Comparison of ENCODE assay signal across 12 cellular contexts in genomic region chr7:130874071-130874915, GRCh38.
DNase-seq lines count a peak whose midpoint lies in the region; ATAC-seq and TF ChIP-seq lines count a peak whose summit lies in the region.
"Had no signal": no experiment of that assay in that cellular context is flagged by ENCODE, and none has a peak within 500 bp of the region (broad histone marks: within the 10 kb centered on the region; RNA-seq: fewer than 3 reads in every experiment).

No MANE protein-coding gene starts in this region.

- no peak for DNase-seq in activated CD4-positive, alpha-beta T cell treated with anti-CD3 and anti-CD28 coated beads for 36 hours
- no peak for DNase-seq in activated CD4-positive, alpha-beta T cell treated with anti-CD3 and anti-CD28 coated beads, Interleukin-2, amount 50 U/mL, for 1 hour
- DNase-seq in HFFc6 (no peak), breast epithelium (ENCODE audit: low spot score in 2 of 2) (no peak), psoas muscle (no peak), DMS79 (lab: John Stamatoyannopoulos, UW) (no peak), C1 segment of cervical spinal cord (lab: John Stamatoyannopoulos, UW) (no peak)
- DNase-seq: Karpas-422, NCI-H2081 treated with DMSO at 0.1 percent for 48 hours, T-helper 9 cell, transverse colon had no signal

- H3K9me3 Mint-ChIP-seq in activated CD4-positive, alpha-beta T cell treated with anti-CD3 and anti-CD28 coated beads for 36 hours (ENCODE audit: low read depth): no peaks in the 10 kb centered on the region
- H3K9me3 Mint-ChIP-seq in HFFc6: peaks cover 24% of the 10 kb centered on the region

- H3K4me1 Mint-ChIP-seq in activated CD4-positive, alpha-beta T cell treated with anti-CD3 and anti-CD28 coated beads for 36 hours: peaks cover 41% of the 10 kb centered on the region
- H3K4me1 Mint-ChIP-seq in HFFc6 (ENCODE audit: low read depth): peaks cover 100% of the 10 kb centered on the region

- peak overlapping the region; percentile 80 for H3K27ac Mint-ChIP-seq in activated CD4-positive, alpha-beta T cell treated with anti-CD3 and anti-CD28 coated beads for 36 hours
- peak overlapping the region; percentile 80 for H3K27ac Mint-ChIP-seq in HFFc6

- POLR2A ChIA-PET in activated CD4-positive, alpha-beta T cell treated with anti-CD3 and anti-CD28 coated beads for 36 hours (lab: Charles Lee): no interaction called here

- peak overlapping the region; percentile 11 to 64 for H3K27ac ChIP-seq in breast epithelium
- peak overlapping the region; percentile 48 for H3K27ac ChIP-seq in psoas muscle

- CTCF ChIA-PET in activated CD4-positive, alpha-beta T cell treated with anti-CD3 and anti-CD28 coated beads for 36 hours (lab: Charles Lee): interaction anchor here (0.6 to 2.1 kb wide), 9 partner anchors 8 to 1023 kb away, joined by 3 to 6 read pairs (median 3); no protein-coding TSS in a partner anchor

- H3K4me1 ChIP-seq in breast epithelium: no peaks in the 10 kb centered on the region
- H3K4me1 ChIP-seq in psoas muscle: peaks cover 20% of the 10 kb centered on the region

- TF ChIP-seq CTCF in HFFc6 (IDR thresholded peaks at IDR 0.05): no peak
- no peak for TF ChIP-seq CTCF in breast epithelium (IDR thresholded peaks at IDR 0.05)
- TF ChIP-seq CTCF in psoas muscle (IDR thresholded peaks at IDR 0.05): no peak

- TF ChIP-seq POLR2A in breast epithelium (IDR thresholded peaks at IDR 0.05): no peak

- H3K4me3 Mint-ChIP-seq in activated CD4-positive, alpha-beta T cell treated with anti-CD3 and anti-CD28 coated beads for 36 hours: peak overlapping the region; percentile 11
- peak overlapping the region; percentile 54 for H3K4me3 Mint-ChIP-seq in HFFc6

- ATAC-seq in activated CD4-positive, alpha-beta T cell treated with anti-CD3 and anti-CD28 coated beads for 36 hours: peak; percentile 8
- ATAC-seq in psoas muscle (peak in 3 of 4 donors; percentile 12 to 20 (median 17)), HG03432 (IDR thresholded peaks at IDR 0.05; ENCODE audit: unreplicated experiment) (no peak)

- no peaks in the 10 kb centered on the region for H3K9me3 ChIP-seq in breast epithelium
- H3K9me3 ChIP-seq in psoas muscle: no peaks in the 10 kb centered on the region
- H3K9me3 ChIP-seq: transverse colon had no signal

- intact Hi-C loops in activated CD4-positive, alpha-beta T cell treated with anti-CD3 and anti-CD28 coated beads for 36 hours (cut with DNase I, micrococcal nuclease): no loop called here
- intact Hi-C loops in breast epithelium (cut with DNase I; ENCODE audit: low total_unique reads) (no loop called here), psoas muscle (cut with DNase I) (no loop called here)

- H3K36me3 Mint-ChIP-seq in activated CD4-positive, alpha-beta T cell treated with anti-CD3 and anti-CD28 coated beads for 36 hours (ENCODE audit: low read depth): peaks cover 84% of the 10 kb centered on the region
- peaks cover 95% of the 10 kb centered on the region for H3K36me3 Mint-ChIP-seq in HFFc6 (ENCODE audit: low read depth)

- no peaks in the 10 kb centered on the region for H3K27me3 ChIP-seq in breast epithelium
- H3K27me3 ChIP-seq in psoas muscle (ENCODE audit: insufficient read depth in 3 of 3, low read length in 2 of 3): no peaks in the 10 kb centered on the region
- H3K27me3 ChIP-seq: transverse colon had no signal

- H3K27me3 Mint-ChIP-seq in activated CD4-positive, alpha-beta T cell treated with anti-CD3 and anti-CD28 coated beads for 36 hours: no peaks in the 10 kb centered on the region
- H3K27me3 Mint-ChIP-seq in HFFc6 (ENCODE audit: insufficient read depth): peaks cover 83% of the 10 kb centered on the region

- H3K36me3 ChIP-seq in breast epithelium (no peaks in the 10 kb centered on the region), psoas muscle (ENCODE audit: insufficient read depth in 1 of 2, low read depth in 1 of 2) (peaks cover 3 to 100% of the 10 kb centered on the region in 2 donors)

- no peak overlapping the region for H3K4me3 ChIP-seq in breast epithelium
- no peak overlapping the region for H3K4me3 ChIP-seq in psoas muscle
- H3K4me3 ChIP-seq: transverse colon had no signal

- WGBS in psoas muscle, 3 donors: 78 to 86% (median 81%) methylated on average over 6 of the region's 6 CpGs
